9 cellular contexts compared by ENCODE assay signal in the genomic region with DNA sequence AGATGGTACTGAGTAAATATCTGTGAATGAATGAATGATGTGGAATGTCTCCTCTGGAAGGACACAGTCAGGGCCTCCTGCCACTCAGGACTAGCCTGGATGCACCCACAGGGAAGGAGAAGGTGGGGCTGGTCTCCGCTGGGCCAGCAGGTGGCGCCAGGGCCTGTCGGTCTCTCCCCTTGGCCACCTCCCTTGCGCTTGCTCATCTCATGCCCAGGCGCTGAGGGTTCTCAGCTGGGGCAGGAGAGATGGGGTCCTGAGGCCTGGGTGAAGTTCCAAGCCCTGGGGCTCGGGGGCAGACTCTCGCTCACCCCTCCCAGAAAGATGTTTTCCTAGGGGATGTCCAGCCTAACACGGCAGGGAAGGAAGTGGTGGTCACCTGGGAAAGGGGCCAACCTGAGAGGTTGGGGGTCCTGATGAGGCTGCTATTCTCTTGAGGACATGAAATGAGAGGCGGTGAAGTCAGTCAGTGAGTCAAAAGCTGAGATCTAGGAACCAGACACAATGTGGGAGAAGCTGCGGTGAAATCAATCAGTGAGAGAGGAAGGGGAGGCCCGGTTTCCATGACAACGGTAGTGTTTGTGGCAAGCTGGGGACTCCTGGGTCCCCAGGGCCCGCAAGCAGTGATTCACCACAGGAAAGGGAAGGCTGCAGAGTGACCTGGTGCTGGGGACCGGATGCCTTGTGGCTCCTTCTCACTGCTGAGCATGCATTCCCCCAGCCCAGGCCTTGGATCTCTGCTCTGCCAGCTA. TPM values are rescaled to one million over a fixed set of nuclear protein-coding genes. Genes with fewer than 3 reads are reported as not detected.
DNase-seq lines count a peak whose midpoint lies in the region; ATAC-seq and TF ChIP-seq lines count a peak whose summit lies in the region.
"Had no signal": no experiment of that assay in that cellular context is flagged by ENCODE, and none has a peak within 500 bp of the region (broad histone marks: within the 10 kb centered on the region; RNA-seq: fewer than 3 reads in every experiment).

No MANE protein-coding gene starts in this region.

- POLR2A ChIA-PET in PC-9 (lab: Charles Lee; ENCODE audit: unreplicated experiment) = interaction anchor here (0.5 to 0.7 kb wide), 5 partner anchors 19 to 129 kb away, joined by 3 to 29 read pairs (median 4); a partner anchor contains a TSS
- POLR2A ChIA-PET in naive thymus-derived CD8-positive, alpha-beta T cell (lab: Charles Lee) = interaction anchor here (1.0 to 3.8 kb wide), 7 partner anchors 10 to 186 kb away, joined by 3 to 30 read pairs (median 6); a partner anchor contains a TSS

- H3K27me3 ChIP-seq in PC-9 (ENCODE audit: insufficient read depth, low read depth) = no peaks in the 10 kb centered on the region

- peak overlapping the region; percentile 5 to 85 (median 72) for H3K4me3 Mint-ChIP-seq in naive thymus-derived CD8-positive, alpha-beta T cell

- H3K36me3 Mint-ChIP-seq in naive thymus-derived CD8-positive, alpha-beta T cell = peaks cover 0 to 1% (median 0%) of the 10 kb centered on the region in 3 donors

- no peaks in the 10 kb centered on the region for H3K79me2 ChIP-seq in PC-9 (ENCODE audit: low read depth)

- peaks cover 19 to 47% (median 32%) of the 10 kb centered on the region in 4 donors for H3K4me1 Mint-ChIP-seq in naive thymus-derived CD8-positive, alpha-beta T cell

- peaks cover 0 to 12% (median 5%) of the 10 kb centered on the region in 5 donors for H3K27me3 Mint-ChIP-seq in naive thymus-derived CD8-positive, alpha-beta T cell

- no peak overlapping the region for H3K4me3 ChIP-seq in PC-9

- TF ChIP-seq CTCF in PC-9 (conservative IDR thresholded peaks at IDR 0.05) = peak; percentile 95

- H3K27ac ChIP-seq in PC-9 = peak overlapping the region; percentile 13; the same call in 1 of the 2 replicates

- H2AFZ ChIP-seq in PC-9 = no peak overlapping the region

- no peaks in the 10 kb centered on the region for H3K36me3 ChIP-seq in PC-9 (ENCODE audit: low read depth)

- H4K20me1 ChIP-seq in PC-9 (ENCODE audit: insufficient read depth) = no peaks in the 10 kb centered on the region

- BruUV-seq in PC-9 (replicated peaks; lab: Mats Ljungman, UMichigan) = no TSS peak

- peaks cover 26% of the 10 kb centered on the region for H3F3A ChIP-seq in PC-9 (ENCODE audit: insufficient read depth, low read depth)

- peak; percentile 44 for ATAC-seq in GM21526 (IDR thresholded peaks at IDR 0.05; ENCODE audit: low FRiP score, unreplicated experiment)
- ATAC-seq in esophagus mucosa = peak; percentile 83
- ATAC-seq in naive thymus-derived CD8-positive, alpha-beta T cell = peak; percentile 80 to 82

- CTCF ChIA-PET in PC-9 (lab: Charles Lee) = interaction anchor here (0.6 to 2.2 kb wide), 10 partner anchors 17 to 263 kb away, joined by 3 to 31 read pairs (median 4); no protein-coding TSS in a partner anchor

- H3K4me1 ChIP-seq in PC-9 (replicated peaks; ENCODE audit: insufficient read depth) = peaks cover 48% of the 10 kb centered on the region

- H3K9me3 ChIP-seq in PC-9 (ENCODE audit: insufficient read depth, low read depth) = no peaks in the 10 kb centered on the region

- H3K9me2 ChIP-seq in PC-9 (ENCODE audit: insufficient read depth) = no peaks in the 10 kb centered on the region

- H3K4me2 ChIP-seq in PC-9 = peak overlapping the region; percentile 39

- peaks cover 0 to 3% (median 0%) of the 10 kb centered on the region in 9 donors for H3K9me3 Mint-ChIP-seq in naive thymus-derived CD8-positive, alpha-beta T cell

- DNase-seq in D341Med (ENCODE audit: low spot score) (peak; percentile 93), HuH-7 (ENCODE audit: low spot score) (peak; percentile 95), PC-9 (peak; percentile 68 to 88)
- peak; percentile 94 to 95 for DNase-seq in activated T-cell treated with anti-CD3 and anti-CD28 coated beads, Interleukin-2, amount 50 U/mL, for 48 hours
- DNase-seq in naive thymus-derived CD8-positive, alpha-beta T cell = peak; percentile 73 to 92 (median 84)
- peak; percentile 73 to 85 (median 78) for DNase-seq in stimulated activated naive CD4-positive, alpha-beta T cell (lab: John Stamatoyannopoulos, UW)

- intact Hi-C loops in PC-9 (cut with micrococcal nuclease; ENCODE audit: unreplicated experiment) = loop anchor here (1.0 to 10.0 kb wide), 2 partner anchors 33 to 218 kb away; no protein-coding TSS in a partner anchor

- peak overlapping the region; percentile 75 to 99 (median 98) for H3K27ac Mint-ChIP-seq in naive thymus-derived CD8-positive, alpha-beta T cell

RNA-seq across cellular contexts. Expression of a gene that starts 14.6 kb away (rescaled TPM):
- total RNA-seq in PC-9 (2021) (6.6 and 7.2 TPM in 2 replicates), esophagus mucosa (1.7 TPM)
- under 1 TPM in 1 of 2 experiments, not detected in 1; 0.38 TPM for total RNA-seq in naive thymus-derived CD8-positive, alpha-beta T cell
- polyA plus RNA-seq in naive thymus-derived CD8-positive, alpha-beta T cell = not detected
- total RNA-seq: mononuclear cell had no signal

RNA-seq across cellular contexts. Expression of a gene that starts 17.7 kb away (rescaled TPM):
- total RNA-seq in PC-9 (2021) (569 and 580 TPM in 2 replicates), esophagus mucosa (315 TPM)
- 1 to 10 TPM; 2.0 to 2.7 TPM for total RNA-seq in naive thymus-derived CD8-positive, alpha-beta T cell
- polyA plus RNA-seq in naive thymus-derived CD8-positive, alpha-beta T cell = 1 to 10 TPM in 1 of 3 donors, under 1 TPM in 2; 0.62 to 4.0 (median 0.75) TPM

RNA-seq across cellular contexts. Expression of a gene that starts 35.9 kb away (rescaled TPM):
- total RNA-seq in PC-9 (2021) (129 and 194 TPM in 2 replicates), esophagus mucosa (420 TPM)
- total RNA-seq in naive thymus-derived CD8-positive, alpha-beta T cell = 1 to 10 TPM; 1.1 to 1.3 TPM
- 1 to 10 TPM in 1 of 3 donors, under 1 TPM in 2; 0.81 to 2.0 (median 0.96) TPM for polyA plus RNA-seq in naive thymus-derived CD8-positive, alpha-beta T cell

RNA-seq across cellular contexts. Expression of a gene that starts 42.2 kb away (rescaled TPM):
- total RNA-seq in PC-9 (2021) (76.8 and 117 TPM in 2 replicates), esophagus mucosa (62.3 TPM)
- total RNA-seq in naive thymus-derived CD8-positive, alpha-beta T cell = 10 to 100 TPM; 22.6 to 24.2 TPM
- 100 to 1,000 TPM in 1 of 3 donors, 10 to 100 TPM in 2; 89.1 to 102 (median 96.1) TPM for polyA plus RNA-seq in naive thymus-derived CD8-positive, alpha-beta T cell

RNA-seq across cellular contexts. Expression of a gene that starts 43.2 kb away (rescaled TPM):
- total RNA-seq in PC-9 (2021) (47.4 and 58.4 TPM in 2 replicates), esophagus mucosa (23.0 TPM)
- 10 to 100 TPM; 31.6 to 34.8 TPM for total RNA-seq in naive thymus-derived CD8-positive, alpha-beta T cell
- polyA plus RNA-seq in naive thymus-derived CD8-positive, alpha-beta T cell = 1 to 10 TPM; 6.9 to 9.7 (median 7.6) TPM

Comparison
In these comparisons a context has a peak if more than half of its experiments do, and no peak if none do; other contexts are left out.
1. RNA of a gene that starts 17.7 kb away (total RNA-seq): 569 to 580 TPM in PC-9 and 315 TPM in esophagus mucosa (single experiment); 2.0 to 2.7 TPM in naive thymus-derived CD8-positive, alpha-beta T cell; every median in the first group is over 10 times any median in the second.
2. RNA of a gene that starts 35.9 kb away (total RNA-seq): 420 TPM in esophagus mucosa (single experiment) and 129 to 194 TPM in PC-9; 1.1 to 1.3 TPM in naive thymus-derived CD8-positive, alpha-beta T cell; every median in the first group is over 10 times any median in the second.
3. Peak in every context shown above with its lines, with median percentiles within 50 percentile points of each other: DNase-seq and ATAC-seq.